In the genomic region with DNA sequence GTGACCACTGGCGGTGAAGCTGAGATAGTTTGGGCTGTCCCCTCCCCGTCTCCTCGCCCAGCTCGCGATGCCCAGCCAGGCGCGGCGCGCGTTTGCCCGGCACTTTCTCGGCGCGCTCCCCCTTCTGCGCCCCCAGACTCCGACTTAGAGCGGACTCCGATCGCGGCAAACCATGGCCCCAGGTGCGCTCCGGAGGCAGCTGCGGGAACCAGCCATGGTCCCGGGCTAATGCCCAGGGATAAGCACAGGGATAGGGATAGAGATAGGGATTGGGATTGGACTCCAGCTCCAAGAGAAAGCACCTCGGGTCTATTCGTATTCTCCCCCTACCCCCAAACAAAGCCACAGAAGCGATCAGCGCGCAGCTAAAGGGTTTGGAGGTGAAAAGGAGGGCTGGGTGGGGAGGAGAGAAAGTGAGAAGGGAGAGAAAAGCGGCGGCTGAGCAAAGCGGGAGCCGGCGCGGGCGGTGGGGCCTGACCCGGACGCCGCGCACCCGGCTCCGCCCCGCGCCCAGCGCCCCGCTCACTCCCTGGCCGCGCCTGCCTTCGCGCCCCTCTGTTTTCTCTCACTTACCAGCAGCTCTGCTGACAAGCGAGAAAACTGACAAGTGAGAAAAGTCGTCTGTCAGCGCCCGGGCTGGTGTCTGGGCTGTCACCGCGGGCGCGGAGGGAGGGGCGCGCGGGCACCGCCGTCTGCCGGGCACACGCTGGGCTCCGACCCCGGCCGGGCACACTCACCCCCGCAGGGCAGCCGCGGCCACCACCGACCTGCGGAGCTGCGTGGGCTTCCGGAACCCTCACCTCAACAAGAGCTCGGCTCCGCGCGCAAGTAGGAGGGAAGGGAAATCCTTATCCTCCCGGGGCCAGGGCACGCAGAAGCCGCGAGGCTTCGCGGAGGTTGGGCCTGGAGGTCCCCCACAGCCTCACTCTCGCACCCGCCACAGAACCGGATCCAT, we compare ENCODE assay signal across 8 cellular contexts. TPM values are rescaled to one million over a fixed set of nuclear protein-coding genes. Genes with fewer than 3 reads are reported as not detected.
DNase-seq lines count a peak whose midpoint lies in the region; ATAC-seq and TF ChIP-seq lines count a peak whose summit lies in the region.

A gene (minus strand): TSS at position 2 of the 955 bp plus-strand sequence.

- peaks cover 6% of the 10 kb centered on the region for H4K20me1 ChIP-seq in osteoblast (ENCODE audit: insufficient read depth, low read length)

- H3K36me3 ChIP-seq in osteoblast (ENCODE audit: insufficient read depth, low read length), result peaks cover 5% of the 10 kb centered on the region

- H3K79me2 ChIP-seq in osteoblast (ENCODE audit: insufficient read depth, low read length), result peaks cover 64% of the 10 kb centered on the region

- H3K9me3 ChIP-seq in osteoblast (ENCODE audit: low read depth, low read length), result no peaks in the 10 kb centered on the region

- peak within 1 kb of the TSS; percentile 64 for H3K27ac ChIP-seq in osteoblast (ENCODE audit: low read depth, low read length)

- peaks cover 31% of the 10 kb centered on the region for H3K4me1 ChIP-seq in osteoblast (ENCODE audit: insufficient read depth, low read length)

- TF ChIP-seq CTCF in osteoblast (IDR thresholded peaks at IDR 0.05; ENCODE audit: extremely low read depth, low read depth, low read length), result no peak

- DNase-seq in AG20443 (ENCODE audit: low spot score) (peak; percentile 48), RPMI7951 (ENCODE audit: low read depth) (peak; percentile 62), Right ventricle myocardium superior (peak; percentile 82), osteoblast (ENCODE audit: insufficient read length, low spot score, missing footprints) (peak; percentile 87), activated gamma-delta T cell treated with Interleukin-2 at 50 U/mL for 16 hours (no peak), NCI-H1436 (lab: John Stamatoyannopoulos, UW) (no peak)

- ATAC-seq in Right ventricle myocardium superior (ENCODE audit: poor library complexity) (peak; percentile 89), GM18873 (IDR thresholded peaks at IDR 0.05; ENCODE audit: low FRiP score, unreplicated experiment) (no peak), GM19328 (IDR thresholded peaks at IDR 0.05; ENCODE audit: unreplicated experiment) (no peak)

- peak within 1 kb of the TSS; percentile 93 for H3K4me2 ChIP-seq in osteoblast (ENCODE audit: insufficient read depth, low read length)

- H3K27me3 ChIP-seq in osteoblast (ENCODE audit: insufficient read depth, low read length), result no peaks in the 10 kb centered on the region

- H3K4me3 ChIP-seq in osteoblast (ENCODE audit: insufficient read depth, low read length), result peak within 1 kb of the TSS; percentile 86

- H2AFZ ChIP-seq in osteoblast (ENCODE audit: low read length), result peak within 1 kb of the TSS; percentile 87

- intact Hi-C loops in Right ventricle myocardium superior (cut with DNase I), result loop anchor here (5.0 kb wide), 1 partner anchor 92 kb away; no protein-coding TSS in a partner anchor

RNA-seq across cellular contexts. Expression of the gene that starts here (rescaled TPM):
- total RNA-seq in RPMI7951 (2014; rRNA removed; shearing (Covaris generic)), result 17.5 and 19.1 TPM in 2 replicates
- 181 TPM for total RNA-seq in Right ventricle myocardium superior
- 143 and 149 TPM in 2 replicates for total RNA-seq in osteoblast

Comparison
In these comparisons a context has a peak if more than half of its experiments do, and no peak if none do; other contexts are left out.
1. DNase-seq: peak in AG20443 (single experiment), RPMI7951 (single experiment), Right ventricle myocardium superior (single experiment) and osteoblast (single experiment); none in activated gamma-delta T cell treated with Interleukin-2 at 50 U/mL for 16 hours (single experiment) and NCI-H1436 (single experiment).